1 cellular context compared by ENCODE assay signal in the genomic region with DNA sequence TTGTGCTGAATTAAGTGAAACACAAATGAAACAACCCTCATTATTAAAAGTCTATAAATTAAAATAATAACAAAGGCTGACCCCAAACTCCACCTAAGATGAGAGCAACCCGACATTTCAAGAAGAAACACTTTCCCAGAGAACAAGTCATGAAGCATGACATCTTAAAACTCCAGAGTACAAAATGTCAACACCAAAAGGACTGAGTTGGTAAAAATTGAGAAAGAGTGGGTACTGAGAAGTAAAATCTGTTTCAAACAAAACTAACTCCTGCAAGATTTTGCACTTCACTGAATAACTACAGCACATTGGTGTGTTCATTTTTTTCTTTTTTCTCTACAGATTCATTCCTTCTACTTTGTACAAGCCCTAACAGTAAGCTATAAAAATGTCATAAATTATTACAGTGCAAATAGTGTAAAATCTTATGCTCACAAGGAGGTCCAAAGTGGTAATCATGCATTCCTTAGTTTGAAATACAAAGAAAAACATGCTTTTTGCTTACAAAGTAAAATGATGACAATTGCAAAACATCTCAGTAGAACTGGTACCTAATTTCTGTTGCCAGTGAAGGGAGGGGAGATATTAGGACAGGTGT.
TF ChIP-seq lines count a peak whose summit lies in the region.

No MANE protein-coding gene starts in this region.

TF ChIP-seq in HepG2, 621 proteins besides CTCF, POLR2A, EP300 and RAD21 (continued from another document):
- TF ChIP-seq, protein P1, sequence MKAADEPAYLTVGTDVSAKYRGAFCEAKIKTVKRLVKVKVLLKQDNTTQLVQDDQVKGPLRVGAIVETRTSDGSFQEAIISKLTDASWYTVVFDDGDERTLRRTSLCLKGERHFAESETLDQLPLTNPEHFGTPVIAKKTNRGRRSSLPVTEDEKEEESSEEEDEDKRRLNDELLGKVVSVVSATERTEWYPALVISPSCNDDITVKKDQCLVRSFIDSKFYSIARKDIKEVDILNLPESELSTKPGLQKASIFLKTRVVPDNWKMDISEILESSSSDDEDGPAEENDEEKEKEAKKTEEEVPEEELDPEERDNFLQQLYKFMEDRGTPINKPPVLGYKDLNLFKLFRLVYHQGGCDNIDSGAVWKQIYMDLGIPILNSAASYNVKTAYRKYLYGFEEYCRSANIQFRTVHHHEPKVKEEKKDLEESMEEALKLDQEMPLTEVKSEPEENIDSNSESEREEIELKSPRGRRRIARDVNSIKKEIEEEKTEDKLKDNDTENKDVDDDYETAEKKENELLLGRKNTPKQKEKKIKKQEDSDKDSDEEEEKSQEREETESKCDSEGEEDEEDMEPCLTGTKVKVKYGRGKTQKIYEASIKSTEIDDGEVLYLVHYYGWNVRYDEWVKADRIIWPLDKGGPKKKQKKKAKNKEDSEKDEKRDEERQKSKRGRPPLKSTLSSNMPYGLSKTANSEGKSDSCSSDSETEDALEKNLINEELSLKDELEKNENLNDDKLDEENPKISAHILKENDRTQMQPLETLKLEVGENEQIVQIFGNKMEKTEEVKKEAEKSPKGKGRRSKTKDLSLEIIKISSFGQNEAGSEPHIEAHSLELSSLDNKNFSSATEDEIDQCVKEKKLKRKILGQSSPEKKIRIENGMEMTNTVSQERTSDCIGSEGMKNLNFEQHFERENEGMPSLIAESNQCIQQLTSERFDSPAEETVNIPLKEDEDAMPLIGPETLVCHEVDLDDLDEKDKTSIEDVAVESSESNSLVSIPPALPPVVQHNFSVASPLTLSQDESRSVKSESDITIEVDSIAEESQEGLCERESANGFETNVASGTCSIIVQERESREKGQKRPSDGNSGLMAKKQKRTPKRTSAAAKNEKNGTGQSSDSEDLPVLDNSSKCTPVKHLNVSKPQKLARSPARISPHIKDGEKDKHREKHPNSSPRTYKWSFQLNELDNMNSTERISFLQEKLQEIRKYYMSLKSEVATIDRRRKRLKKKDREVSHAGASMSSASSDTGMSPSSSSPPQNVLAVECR (CRISPR knock-in tag; IDR thresholded peaks at IDR 0.05; ENCODE audit: borderline replicate concordance), result no peak
- TF ChIP-seq MAFK (conservative IDR thresholded peaks at IDR 0.05 in 1 of 2, IDR thresholded peaks at IDR 0.05 in 1 of 2; ENCODE audit: low read length in 2 of 2), result peak; percentile 27 to 33; a peak in 1 of 4 replicates
TF ChIP-seq in HepG2: peak in this region for 1.
